Comparison of ENCODE assay signal across 15 cellular contexts in genomic region chr2:96523659-96524481, GRCh38. TPM values are rescaled to one million over a fixed set of nuclear protein-coding genes. Genes with fewer than 3 reads are reported as not detected.
A peak's percentile ranks its signal among the peaks of the same experiment; 100 is the strongest.
DNase-seq lines count a peak whose midpoint lies in the region; ATAC-seq lines count a peak whose summit lies in the region.
"Had no signal": no experiment of that assay in that cellular context is flagged by ENCODE, and none has a peak within 500 bp of the region (broad histone marks: within the 10 kb centered on the region; RNA-seq: fewer than 3 reads in every experiment).

No MANE protein-coding gene starts in this region.

- H2AK5ac ChIP-seq in trophoblast cell (ENCODE audit: low read length) = no peak overlapping the region

- no peak overlapping the region for H3K4me2 ChIP-seq in trophoblast cell (ENCODE audit: low read length)
- H3K4me2 ChIP-seq: A549 had no signal

- no peak overlapping the region for H4K12ac ChIP-seq in trophoblast cell (ENCODE audit: low read depth, low read length)

- H3K4ac ChIP-seq in trophoblast cell (ENCODE audit: low read depth, low read length) = no peak overlapping the region

- no CpG with 5 or more reads among the region's 11 CpGs for WGBS in trophoblast cell (ENCODE audit: extremely low coverage, insufficient coverage, insufficient read length)

- no peak overlapping the region for H2BK5ac ChIP-seq in trophoblast cell (ENCODE audit: low read depth, low read length, poor library complexity)

- peaks cover 7% of the 10 kb centered on the region for H3K27me3 ChIP-seq in H7 (ENCODE audit: control insufficient read depth, insufficient read depth, low read length)
- peaks cover 17% of the 10 kb centered on the region for H3K27me3 ChIP-seq in trophoblast cell (ENCODE audit: insufficient read depth, low read length)
- H3K27me3 ChIP-seq: dorsolateral prefrontal cortex, left lung had no signal

- peak overlapping the region; percentile 47 for H3K23ac ChIP-seq in trophoblast cell (ENCODE audit: low read length)

- H3K9ac ChIP-seq in trophoblast cell (ENCODE audit: low read length) = no peak overlapping the region

- no peaks in the 10 kb centered on the region for H3K36me3 Mint-ChIP-seq in activated CD4-positive, alpha-beta T cell treated with anti-CD3 and anti-CD28 coated beads, Interleukin-2, amount 10 ng/mL, durations not matched to agents 24 days and 14 days (ENCODE audit: low read depth)
- no peaks in the 10 kb centered on the region for H3K36me3 Mint-ChIP-seq in central memory CD8-positive, alpha-beta T cell (ENCODE audit: insufficient read depth)

- H3K79me1 ChIP-seq in trophoblast cell (ENCODE audit: low read length) = no peaks in the 10 kb centered on the region

- DNase-seq in activated CD4-positive, alpha-beta T cell treated with anti-CD3 and anti-CD28 coated beads, Interleukin-2, amount 10 ng/mL, durations not matched to agents 24 days and 14 days = peak; percentile 60
- DNase-seq in activated CD4-positive, alpha-beta T cell treated with anti-CD3 and anti-CD28 coated beads for 1 hour = no peak
- peak; percentile 10 for DNase-seq in H7
- DNase-seq in central memory CD8-positive, alpha-beta T cell (ENCODE audit: low spot score in 2 of 2) = no peak
- DNase-seq in trophoblast cell = peak; percentile 20 to 41
- no peak for DNase-seq in DMS 273 treated with DMSO at 0.1 percent for 48 hours (lab: John Stamatoyannopoulos, UW)
- DNase-seq in midbrain (lab: John Stamatoyannopoulos, UW) = no peak
- DNase-seq: glutamatergic neuron, left lung, NCI-H2107 had no signal

- no peak for ATAC-seq in central memory CD8-positive, alpha-beta T cell (replicated peaks; ENCODE audit: extremely low read depth, poor library complexity, severe bottlenecking)
- ATAC-seq in GM21423 (IDR thresholded peaks at IDR 0.05; ENCODE audit: unreplicated experiment) = no peak
- ATAC-seq: left lung had no signal

- no peaks in the 10 kb centered on the region for H3K9me3 Mint-ChIP-seq in activated CD4-positive, alpha-beta T cell treated with anti-CD3 and anti-CD28 coated beads, Interleukin-2, amount 10 ng/mL, durations not matched to agents 24 days and 14 days
- no peaks in the 10 kb centered on the region for H3K9me3 Mint-ChIP-seq in central memory CD8-positive, alpha-beta T cell
- H3K9me3 Mint-ChIP-seq: neural crest cell had no signal

- intact Hi-C loops in activated CD4-positive, alpha-beta T cell treated with anti-CD3 and anti-CD28 coated beads, Interleukin-2, amount 10 ng/mL, durations not matched to agents 24 days and 14 days (cut with micrococcal nuclease) = loop anchor here (1.0 to 2.0 kb wide), 4 partner anchors 8 to 31 kb away; no protein-coding TSS in a partner anchor

- H4K91ac ChIP-seq in trophoblast cell (ENCODE audit: low read depth, low read length) = no peak overlapping the region

- H3K4me1 ChIP-seq in trophoblast cell (ENCODE audit: control insufficient read depth in 1 of 2, insufficient read depth in 2 of 2, low read length in 2 of 2) = no peaks in the 10 kb centered on the region
- H3K4me1 ChIP-seq: A549 had no signal

- H4K8ac ChIP-seq in trophoblast cell (ENCODE audit: low read depth, low read length) = no peak overlapping the region

- H3K4me3 ChIP-seq in H7 (ENCODE audit: insufficient read depth, low read depth, low read length) = no peak overlapping the region
- H3K4me3 ChIP-seq in trophoblast cell (ENCODE audit: low read depth, low read length) = no peak overlapping the region
- H3K4me3 ChIP-seq: A549, dorsolateral prefrontal cortex, left lung, SK-N-MC had no signal

- H3K18ac ChIP-seq in trophoblast cell (ENCODE audit: low read length) = no peak overlapping the region

- H3K27me3 Mint-ChIP-seq in activated CD4-positive, alpha-beta T cell treated with anti-CD3 and anti-CD28 coated beads, Interleukin-2, amount 10 ng/mL, durations not matched to agents 24 days and 14 days = no peaks in the 10 kb centered on the region
- no peaks in the 10 kb centered on the region for H3K27me3 Mint-ChIP-seq in central memory CD8-positive, alpha-beta T cell

- H3K27ac ChIP-seq in trophoblast cell (ENCODE audit: low read depth, low read length) = no peak overlapping the region
- H3K27ac ChIP-seq: A549, dorsolateral prefrontal cortex, left lung, SK-N-MC had no signal

- H3K14ac ChIP-seq in trophoblast cell (ENCODE audit: low read length) = no peak overlapping the region

- no peak overlapping the region for H2BK12ac ChIP-seq in trophoblast cell (ENCODE audit: low read length)

- peaks cover 66% of the 10 kb centered on the region for H3K4me1 Mint-ChIP-seq in activated CD4-positive, alpha-beta T cell treated with anti-CD3 and anti-CD28 coated beads, Interleukin-2, amount 10 ng/mL, durations not matched to agents 24 days and 14 days
- H3K4me1 Mint-ChIP-seq in central memory CD8-positive, alpha-beta T cell = peaks cover 34% of the 10 kb centered on the region

- no peaks in the 10 kb centered on the region for H3K79me2 ChIP-seq in trophoblast cell (ENCODE audit: control insufficient read depth, insufficient read depth, low read length, poor library complexity)

- H2AFZ ChIP-seq in trophoblast cell (ENCODE audit: insufficient read depth, low read length, poor library complexity) = no peak overlapping the region

- peaks cover 2% of the 10 kb centered on the region for H3K9me3 ChIP-seq in trophoblast cell (ENCODE audit: insufficient read depth, low read depth, low read length)
- H3K9me3 ChIP-seq: left lung had no signal

- H3K27ac Mint-ChIP-seq in activated CD4-positive, alpha-beta T cell treated with anti-CD3 and anti-CD28 coated beads, Interleukin-2, amount 10 ng/mL, durations not matched to agents 24 days and 14 days = peak overlapping the region; percentile 89
- H3K27ac Mint-ChIP-seq in central memory CD8-positive, alpha-beta T cell (ENCODE audit: low read depth) = no peak overlapping the region

- peak overlapping the region; percentile 67 for H3K4me3 Mint-ChIP-seq in activated CD4-positive, alpha-beta T cell treated with anti-CD3 and anti-CD28 coated beads, Interleukin-2, amount 10 ng/mL, durations not matched to agents 24 days and 14 days
- peak overlapping the region; percentile 56 for H3K4me3 Mint-ChIP-seq in central memory CD8-positive, alpha-beta T cell
- H3K4me3 Mint-ChIP-seq: neural crest cell had no signal

- no peak overlapping the region for H2BK120ac ChIP-seq in trophoblast cell (ENCODE audit: insufficient read depth, low read length, poor library complexity)

- H3K36me3 ChIP-seq in H7 (replicated peaks; ENCODE audit: control insufficient read depth, insufficient read depth, low read length) (no peaks in the 10 kb centered on the region), trophoblast cell (ENCODE audit: control insufficient read depth in 1 of 2, insufficient read depth in 2 of 2, low read length in 2 of 2) (no peaks in the 10 kb centered on the region)
- H3K36me3 ChIP-seq: left lung had no signal

RNA-seq across cellular contexts. Expression of gene ARID5A, which starts 12.7 kb away (rescaled TPM):
- total RNA-seq in activated CD4-positive, alpha-beta T cell treated with anti-CD3 and anti-CD28 coated beads, Interleukin-2, amount 10 ng/mL, durations not matched to agents 24 days and 14 days = 214 and 229 TPM in 2 replicates
- 20.7 and 26.7 TPM in 2 replicates for total RNA-seq in H7 (2014; rRNA removed; shearing (Covaris generic))
- polyA plus RNA-seq in trophoblast cell (2013) = 1.3 and 1.4 TPM in 2 replicates

RNA-seq across cellular contexts. Expression of gene NEURL3, which starts 18.7 kb away (rescaled TPM):
- 1.0 and 1.2 TPM in 2 replicates for total RNA-seq in activated CD4-positive, alpha-beta T cell treated with anti-CD3 and anti-CD28 coated beads, Interleukin-2, amount 10 ng/mL, durations not matched to agents 24 days and 14 days
- total RNA-seq in H7 (2014; rRNA removed; shearing (Covaris generic)) = 0.10 TPM in 1 of 2 replicates, not detected in the other
- 0.47 and 0.51 TPM in 2 replicates for polyA plus RNA-seq in trophoblast cell (2013)

Comparison
In these comparisons a context has a peak if more than half of its experiments do, and no peak if none do; other contexts are left out.
1. DNase-seq: peak in activated CD4-positive, alpha-beta T cell treated with anti-CD3 and anti-CD28 coated beads, Interleukin-2, amount 10 ng/mL, durations not matched to agents 24 days and 14 days (single experiment), H7 (single experiment) and trophoblast cell (2 of 2); none in activated CD4-positive, alpha-beta T cell treated with anti-CD3 and anti-CD28 coated beads for 1 hour (single experiment), central memory CD8-positive, alpha-beta T cell (0 of 2), DMS 273 treated with DMSO at 0.1 percent for 48 hours (single experiment) and midbrain (single experiment).